In the genomic region with DNA sequence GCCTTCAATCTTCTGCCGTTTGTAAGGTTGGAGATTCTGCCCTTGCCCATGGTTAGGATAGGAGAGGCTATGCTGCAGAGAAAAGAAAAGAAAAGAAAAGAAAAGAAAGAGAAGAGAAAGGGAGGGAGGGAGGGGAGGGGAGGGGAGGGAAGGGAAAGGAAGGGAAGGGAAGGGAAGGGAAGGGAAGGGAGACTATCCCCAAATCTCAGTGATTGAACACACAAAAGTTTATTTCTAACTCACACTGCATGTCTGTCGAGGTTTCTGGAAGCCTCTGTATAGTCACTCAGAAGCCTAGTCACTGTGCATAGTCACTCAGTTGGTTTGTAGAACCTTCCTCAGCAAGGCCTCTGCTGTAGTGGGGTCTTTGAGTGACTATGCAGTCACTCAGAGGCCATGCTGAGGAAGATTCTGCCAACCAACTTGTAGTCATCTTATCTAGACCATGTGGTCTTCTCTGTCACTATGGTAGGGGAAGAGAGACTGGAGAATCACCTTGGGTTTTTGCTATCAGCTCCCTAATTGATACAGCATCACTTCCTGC, we compare ENCODE assay signal across 17 cellular contexts. TPM values are rescaled to one million over a fixed set of nuclear protein-coding genes. Genes with fewer than 3 reads are reported as not detected.
A peak's percentile ranks its signal among the peaks of the same experiment; 100 is the strongest.
DNase-seq lines count a peak whose midpoint lies in the region; ATAC-seq, FAIRE-seq and TF ChIP-seq lines count a peak whose summit lies in the region.
"Had no signal": no experiment of that assay in that cellular context is flagged by ENCODE, and none has a peak within 500 bp of the region (broad histone marks: within the 10 kb centered on the region; RNA-seq: fewer than 3 reads in every experiment).

No MANE protein-coding gene starts in this region.

- H3K9me1 ChIP-seq in K562 (ENCODE audit: control insufficient read depth, insufficient read depth, low read length), result no peaks in the 10 kb centered on the region

- H3K4me3 ChIP-seq in MM.1S (ENCODE audit: low read length), result no peak overlapping the region
- H3K4me3 ChIP-seq in K562, result no peak overlapping the region
- H3K4me3 ChIP-seq in spleen, result no peak overlapping the region
- H3K4me3 ChIP-seq: BLaER1 had no signal

- H3K4me2 ChIP-seq in MM.1S (ENCODE audit: low read depth, low read length), result no peak overlapping the region
- H3K4me2 ChIP-seq in K562 (ENCODE audit: insufficient read depth, low read length), result no peak overlapping the region
- H3K4me2 ChIP-seq: BLaER1 had no signal

- no peak for DNase-seq in activated naive CD4-positive, alpha-beta T cell treated with anti-CD3 and anti-CD28 coated beads for 36 hours
- DNase-seq in MM.1S (no peak), K562 (ENCODE audit: extremely low read depth in 1 of 4, low spot score in 3 of 4) (no peak), spleen (no peak), LoVo (ENCODE audit: low spot score) (no peak)
- DNase-seq: Caco-2; CD8-positive, alpha-beta memory T cell; GDM1 had no signal

- TF ChIP-seq EP300 in K562 (IDR thresholded peaks at IDR 0.05; ENCODE audit: low read length), result no peak

- peak overlapping the region; percentile 52 for H2AFZ ChIP-seq in MM.1S (ENCODE audit: low read length)
- peak overlapping the region; percentile 90; the same call in 1 of the 2 replicates for H2AFZ ChIP-seq in K562 (ENCODE audit: low read depth, low read length)

- POLR2A ChIA-PET in K562 (lab: Yijun Ruan, JAX), result no interaction called here

- no peaks in the 10 kb centered on the region for H3F3A ChIP-seq in MM.1S (ENCODE audit: insufficient read depth, low read length)

- intact Hi-C loops in activated naive CD4-positive, alpha-beta T cell treated with anti-CD3 and anti-CD28 coated beads for 36 hours (cut with micrococcal nuclease), result loop anchor here (5.0 kb wide), 1 partner anchor 221 kb away; the partner anchor contains the start of gene KCNJ8
- intact Hi-C loops in K562 (cut with micrococcal nuclease), result loop anchor here (2.0 kb wide), 2 partner anchors 53 to 89 kb away; partner anchors contain the start of gene CMAS
- intact Hi-C loops in spleen (cut with DNase I; ENCODE audit: low total_unique reads), result no loop called here

- TF ChIP-seq POLR2A in K562 (conservative IDR thresholded peaks at IDR 0.05) (no peak), spleen (IDR thresholded peaks at IDR 0.05) (no peak)

- TF ChIP-seq CTCF in MM.1S (IDR thresholded peaks at IDR 0.05; ENCODE audit: low read length) (no peak), K562 (IDR thresholded peaks at IDR 0.05 in 2 of 3, conservative IDR thresholded peaks at IDR 0.05 in 1 of 3; ENCODE audit: insufficient read depth in 2 of 3, low read depth in 1 of 3, low read length in 3 of 3) (no peak), spleen (IDR thresholded peaks at IDR 0.05 in 8 of 11, conservative IDR thresholded peaks at IDR 0.05 in 3 of 11) (no peak)

- H3K27me3 ChIP-seq in MM.1S (replicated peaks; ENCODE audit: insufficient read depth, low read length) (no peaks in the 10 kb centered on the region), K562 (ENCODE audit: control insufficient read depth in 2 of 2, insufficient read depth in 2 of 2, low read length in 2 of 2) (no peaks in the 10 kb centered on the region), spleen (replicated peaks in 1 of 7) (no peaks in the 10 kb centered on the region)
- H3K27me3 ChIP-seq: BLaER1 had no signal

- H3K9me3 ChIP-seq in MM.1S (replicated peaks; ENCODE audit: insufficient read depth, low read length), result no peaks in the 10 kb centered on the region
- no peaks in the 10 kb centered on the region for H3K9me3 ChIP-seq in K562 (replicated peaks; ENCODE audit: control insufficient read depth, insufficient read depth, low read depth, low read length)
- no peaks in the 10 kb centered on the region for H3K9me3 ChIP-seq in spleen
- H3K9me3 ChIP-seq: BLaER1, Caco-2 had no signal

- ATAC-seq in K562, result peak; percentile 23; the same call in 2 of the 3 replicates
- no peak for ATAC-seq in GM21423 (IDR thresholded peaks at IDR 0.05; ENCODE audit: unreplicated experiment)
- no peak for ATAC-seq in HG03520 (IDR thresholded peaks at IDR 0.05; ENCODE audit: unreplicated experiment)

- H3K27me3 Mint-ChIP-seq in activated naive CD4-positive, alpha-beta T cell treated with anti-CD3 and anti-CD28 coated beads, Interleukin-2, amount 50 U/mL, for 24 hours, result no peaks in the 10 kb centered on the region
- no peaks in the 10 kb centered on the region for H3K27me3 Mint-ChIP-seq in activated naive CD4-positive, alpha-beta T cell treated with anti-CD3 and anti-CD28 coated beads for 36 hours (ENCODE audit: low read depth)

- no peak for FAIRE-seq in K562 (lab: Jason Lieb, UNC)
- FAIRE-seq: GM19239, H54 had no signal

- no TSS peak for BruUV-seq in K562 (replicated peaks; lab: Mats Ljungman, UMichigan)

- CTCF ChIA-PET in activated naive CD4-positive, alpha-beta T cell treated with anti-CD3 and anti-CD28 coated beads for 36 hours (lab: Charles Lee), result interaction anchor here (1.8 kb wide), 1 partner anchor 296 kb away, joined by 6 read pairs; no protein-coding TSS in a partner anchor
- CTCF ChIA-PET in K562 (lab: Yijun Ruan, JAX; ENCODE audit: low intra/inter-chr PET ratio), result no interaction called here

- H3K27ac Mint-ChIP-seq in activated naive CD4-positive, alpha-beta T cell treated with anti-CD3 and anti-CD28 coated beads, Interleukin-2, amount 50 U/mL, for 24 hours, result peak overlapping the region; percentile 5
- no peak overlapping the region for H3K27ac Mint-ChIP-seq in activated naive CD4-positive, alpha-beta T cell treated with anti-CD3 and anti-CD28 coated beads for 36 hours
- H3K27ac Mint-ChIP-seq: CD8-positive, alpha-beta memory T cell had no signal

- no peaks in the 10 kb centered on the region for H3K36me3 Mint-ChIP-seq in activated naive CD4-positive, alpha-beta T cell treated with anti-CD3 and anti-CD28 coated beads, Interleukin-2, amount 50 U/mL, for 24 hours
- no peaks in the 10 kb centered on the region for H3K36me3 Mint-ChIP-seq in activated naive CD4-positive, alpha-beta T cell treated with anti-CD3 and anti-CD28 coated beads for 36 hours (ENCODE audit: low read depth)
- H3K36me3 Mint-ChIP-seq: CD8-positive, alpha-beta memory T cell had no signal

- in situ Hi-C loops in K562 (cut with MboI), result no loop called here

- H4K20me1 ChIP-seq in MM.1S (ENCODE audit: insufficient read depth, low read length) (no peaks in the 10 kb centered on the region), K562 (replicated peaks; ENCODE audit: control insufficient read depth, insufficient read depth, low read length) (no peaks in the 10 kb centered on the region)
- H4K20me1 ChIP-seq: BLaER1 had no signal

- 50% methylated on average over 1 of the region's 2 CpGs for WGBS in K562 (ENCODE audit: insufficient coverage, low coverage, missing lambda C conversion rate)
- WGBS in spleen, 5 donors, result 66 to 98% (median 83%) methylated on average over 2 of the region's 2 CpGs

- H3K4me3 Mint-ChIP-seq in activated naive CD4-positive, alpha-beta T cell treated with anti-CD3 and anti-CD28 coated beads, Interleukin-2, amount 50 U/mL, for 24 hours, result no peak overlapping the region
- no peak overlapping the region for H3K4me3 Mint-ChIP-seq in activated naive CD4-positive, alpha-beta T cell treated with anti-CD3 and anti-CD28 coated beads for 36 hours
- H3K4me3 Mint-ChIP-seq: CD8-positive, alpha-beta memory T cell had no signal

- peaks cover 9% of the 10 kb centered on the region for H3K4me1 Mint-ChIP-seq in activated naive CD4-positive, alpha-beta T cell treated with anti-CD3 and anti-CD28 coated beads, Interleukin-2, amount 50 U/mL, for 24 hours
- peaks cover 7% of the 10 kb centered on the region for H3K4me1 Mint-ChIP-seq in activated naive CD4-positive, alpha-beta T cell treated with anti-CD3 and anti-CD28 coated beads for 36 hours (ENCODE audit: low read depth)

- H3K79me2 ChIP-seq in MM.1S (ENCODE audit: low read length) (no peaks in the 10 kb centered on the region), K562 (ENCODE audit: control insufficient read depth, insufficient read depth, low read length) (no peaks in the 10 kb centered on the region)

- H3K9me3 Mint-ChIP-seq in activated naive CD4-positive, alpha-beta T cell treated with anti-CD3 and anti-CD28 coated beads, Interleukin-2, amount 50 U/mL, for 24 hours, result no peaks in the 10 kb centered on the region
- H3K9me3 Mint-ChIP-seq in activated naive CD4-positive, alpha-beta T cell treated with anti-CD3 and anti-CD28 coated beads for 36 hours, result no peaks in the 10 kb centered on the region
- H3K9me3 Mint-ChIP-seq: CD8-positive, alpha-beta memory T cell had no signal

- H3K9me2 ChIP-seq in MM.1S (replicated peaks; ENCODE audit: insufficient read depth, low read length), result no peaks in the 10 kb centered on the region

- H3K9ac ChIP-seq in MM.1S (ENCODE audit: low read length) (no peak overlapping the region), K562 (ENCODE audit: insufficient read depth in 1 of 2, low read depth in 2 of 2, low read length in 2 of 2) (no peak overlapping the region)
- H3K9ac ChIP-seq: BLaER1 had no signal

- H3K4me1 ChIP-seq in MM.1S (ENCODE audit: low read length) (no peaks in the 10 kb centered on the region), K562 (replicated peaks in 1 of 2; ENCODE audit: control insufficient read depth in 2 of 2, insufficient read depth in 2 of 2, low read length in 2 of 2) (peaks cover 0 to 11% of the 10 kb centered on the region in 2 experiments; a peak in 2 of 5 replicates), spleen (peaks cover 0 to 5% (median 0%) of the 10 kb centered on the region in 6 donors)
- H3K4me1 ChIP-seq: BLaER1 had no signal

- no peak overlapping the region for H3K27ac ChIP-seq in MM.1S (ENCODE audit: low read length)
- H3K27ac ChIP-seq in K562 (ENCODE audit: extremely low read depth, low read depth, low read length), result peak overlapping the region; percentile 74; the same call in 2 of the 3 replicates
- H3K27ac ChIP-seq in spleen, result peak overlapping the region in 5 of 8 donors; percentile 6 to 58 (median 54)
- H3K27ac ChIP-seq: 22Rv1, BLaER1 had no signal

- no peak for TF ChIP-seq RAD21 in K562 (CRISPR knock-in tag; conservative IDR thresholded peaks at IDR 0.05 in 1 of 2, IDR thresholded peaks at IDR 0.05 in 1 of 2)

- H3K36me3 ChIP-seq in MM.1S (replicated peaks; ENCODE audit: insufficient read depth, low read length), result no peaks in the 10 kb centered on the region
- no peaks in the 10 kb centered on the region for H3K36me3 ChIP-seq in K562 (ENCODE audit: control insufficient read depth, insufficient read depth, low read length)
- H3K36me3 ChIP-seq in spleen, result no peaks in the 10 kb centered on the region
- H3K36me3 ChIP-seq: BLaER1 had no signal

RNA-seq across cellular contexts. Expression of gene ABCC9, which starts 52.3 kb away (rescaled TPM):
- not detected for total RNA-seq in activated naive CD4-positive, alpha-beta T cell treated with anti-CD3 and anti-CD28 coated beads for 36 hours
- total RNA-seq in K562 (2011; cell fraction: chromatin; rRNA removed; ENCODE audit: low replicate concordance), result 2.3 and 3.5 TPM in 2 replicates
- 1.1 and 1.3 TPM in 2 replicates for total RNA-seq in K562 (2011; cell fraction: nucleolus; rRNA removed)
- 1.9 and 2.9 TPM in 2 replicates for total RNA-seq in K562 (2011; cell fraction: nucleoplasm; rRNA removed)
- total RNA-seq in K562 (2014; rRNA removed), result 0.05 and 0.16 TPM in 2 replicates
- total RNA-seq in K562 (2014; rRNA removed; fragmentation: Illumina TruSeq; extraction: Trizol), result 0.32 and 0.40 TPM in 2 replicates
- total RNA-seq in K562 (2015; rRNA removed; fragmentation: Illumina TruSeq; extraction: Trizol), result 0.15 and 0.18 TPM in 2 replicates
- 0.11 and 0.40 TPM in 2 replicates for total RNA-seq in K562 (2021)
- 0.07 and 0.22 TPM in 2 replicates for polyA plus RNA-seq in K562 (2011; rRNA removed)
- 0.06 and 0.07 TPM in 2 replicates for polyA plus RNA-seq in K562 (2011; cell fraction: cytosol; rRNA removed)
- 0.22 and 0.23 TPM in 2 replicates for polyA plus RNA-seq in K562 (2011; cell fraction: nucleus; rRNA removed)
- 0.25 and 0.28 TPM in 2 replicates for polyA plus RNA-seq in K562 (2012)
- polyA plus RNA-seq in K562 (2014; fragmentation: Illumina TruSeq; extraction: Trizol), result 0.10 and 0.25 TPM in 2 replicates
- under 1 TPM; 0.10 to 0.13 TPM for polyA plus RNA-seq in K562 (2014; fragmentation: Nextera tagmentation; extraction: Ambion mirVana)
- 0.24 and 0.49 TPM in 2 replicates for polyA plus RNA-seq in K562 (2014; rRNA removed)
- polyA minus RNA-seq in K562 (2011; rRNA and poly(A)+ RNA removed), result 0.78 and 0.91 TPM in 2 replicates
- polyA minus RNA-seq in K562 (2011; cell fraction: cytosol; rRNA and poly(A)+ RNA removed), result 0.19 TPM in 1 of 2 replicates, not detected in the other
- 0.13 and 0.33 TPM in 2 replicates for polyA minus RNA-seq in K562 (2011; cell fraction: nucleus; rRNA and poly(A)+ RNA removed)
- total RNA-seq in spleen, result 10 to 100 TPM; 10.1 to 21.8 (median 18.7) TPM
- under 1 TPM; 0.42 to 0.54 (median 0.45) TPM for polyA plus RNA-seq in spleen
- total RNA-seq: A673; CD8-positive, alpha-beta memory T cell; HT-29 had no signal
- polyA plus RNA-seq: CD8-positive, alpha-beta memory T cell had no signal

RNA-seq across cellular contexts. Expression of gene CMAS, which starts 52.5 kb away (rescaled TPM):
- 10 to 100 TPM; 47.3 to 48.5 TPM for total RNA-seq in activated naive CD4-positive, alpha-beta T cell treated with anti-CD3 and anti-CD28 coated beads for 36 hours
- 13.8 and 49.6 TPM in 2 replicates for total RNA-seq in K562 (2011; cell fraction: chromatin; rRNA removed; ENCODE audit: low replicate concordance)
- 9.2 and 10.9 TPM in 2 replicates for total RNA-seq in K562 (2011; cell fraction: nucleolus; rRNA removed)
- total RNA-seq in K562 (2011; cell fraction: nucleoplasm; rRNA removed), result 19.1 and 21.8 TPM in 2 replicates
- 65.3 and 66.4 TPM in 2 replicates for total RNA-seq in K562 (2014; rRNA removed)
- 74.5 and 82.5 TPM in 2 replicates for total RNA-seq in K562 (2014; rRNA removed; fragmentation: Illumina TruSeq; extraction: Trizol)
- total RNA-seq in K562 (2015; rRNA removed; fragmentation: Illumina TruSeq; extraction: Trizol), result 48.3 and 49.4 TPM in 2 replicates
- total RNA-seq in K562 (2021), result 73.3 and 74.1 TPM in 2 replicates
- 56.3 and 84.6 TPM in 2 replicates for polyA plus RNA-seq in K562 (2011; rRNA removed)
- 13.5 and 17.5 TPM in 2 replicates for polyA plus RNA-seq in K562 (2011; cell fraction: cytosol; rRNA removed)
- polyA plus RNA-seq in K562 (2011; cell fraction: nucleus; rRNA removed), result 11.9 and 16.0 TPM in 2 replicates
- 51.0 and 59.8 TPM in 2 replicates for polyA plus RNA-seq in K562 (2012)
- 58.4 and 64.8 TPM in 2 replicates for polyA plus RNA-seq in K562 (2014; fragmentation: Illumina TruSeq; extraction: Trizol)
- 10 to 100 TPM; 29.7 to 32.0 TPM for polyA plus RNA-seq in K562 (2014; fragmentation: Nextera tagmentation; extraction: Ambion mirVana)
- 92.2 and 108 TPM in 2 replicates for polyA plus RNA-seq in K562 (2014; rRNA removed)
- 39.0 and 55.8 TPM in 2 replicates for polyA minus RNA-seq in K562 (2011; rRNA and poly(A)+ RNA removed)
- 17.4 and 24.0 TPM in 2 replicates for polyA minus RNA-seq in K562 (2011; cell fraction: cytosol; rRNA and poly(A)+ RNA removed)
- polyA minus RNA-seq in K562 (2011; cell fraction: nucleus; rRNA and poly(A)+ RNA removed), result 12.3 and 20.1 TPM in 2 replicates
- total RNA-seq in spleen, result 10 to 100 TPM; 21.6 to 28.8 (median 26.4) TPM
- polyA plus RNA-seq in spleen, result 10 to 100 TPM; 18.7 to 30.7 (median 24.3) TPM
